ENCODE assay signal across 8 cellular contexts in genomic region chr13:67224148-67224846, GRCh38. TPM values are rescaled to one million over a fixed set of nuclear protein-coding genes. Genes with fewer than 3 reads are reported as not detected.
DNase-seq lines count a peak whose midpoint lies in the region; ATAC-seq lines count a peak whose summit lies in the region.

No MANE protein-coding gene starts in this region.

- DNase-seq in NCI-H1436 (lab: John Stamatoyannopoulos, UW) (peak; percentile 34), NCI-H1436 treated with DMSO at 0.1 percent for 48 hours (lab: John Stamatoyannopoulos, UW) (no peak), NCI-H2081 (lab: John Stamatoyannopoulos, UW) (peak; percentile 78 to 88), UCSD-AML1 (lab: John Stamatoyannopoulos, UW; ENCODE audit: unreplicated experiment) (peak; percentile 46), left lobe of liver (ENCODE audit: low spot score) (peak; percentile 76)
- DNase-seq in stimulated activated CD4-positive, alpha-beta T cell treated with anti-CD3 and anti-CD28 coated beads, Interleukin-4, amount 100 ng/mL, for 24 hours: peak; percentile 33

- ATAC-seq in HG02885 (IDR thresholded peaks at IDR 0.05; ENCODE audit: poor library complexity, unreplicated experiment): peak; percentile 66
- peak; percentile 99 for ATAC-seq in left lobe of liver

- peak overlapping the region; percentile 69 for H3K27ac ChIP-seq in cingulate gyrus (ENCODE audit: low read depth, low read length)

RNA-seq across cellular contexts. Expression of gene PCDH9, which starts 5.8 kb away (rescaled TPM):
- 2.4 TPM for total RNA-seq in left lobe of liver
